1 cellular context compared by ENCODE assay signal in genomic region chr2:187509667-187510417, GRCh38.
TF ChIP-seq lines count a peak whose summit lies in the region.

No MANE protein-coding gene starts in this region.

TF ChIP-seq in HepG2, 621 proteins besides CTCF, POLR2A, EP300 and RAD21 (continued from another document and continues in another):
- peak; percentile 71 for TF ChIP-seq STAT6 (CRISPR knock-in tag; IDR thresholded peaks at IDR 0.05; ENCODE audit: borderline replicate concordance)
- TF ChIP-seq TBL1XR1 (IDR thresholded peaks at IDR 0.05; ENCODE audit: borderline replicate concordance, low read length, partially characterized antibody) = peak; percentile 61
- peak; percentile 92 for TF ChIP-seq HHEX (CRISPR knock-in tag; IDR thresholded peaks at IDR 0.05)
- peak; percentile 92 for TF ChIP-seq ETV5 (CRISPR knock-in tag; IDR thresholded peaks at IDR 0.05; ENCODE audit: borderline replicate concordance)
- TF ChIP-seq DMAP1 (CRISPR knock-in tag; IDR thresholded peaks at IDR 0.05) = no peak; the same call in 1 of the 2 replicates
- no peak for TF ChIP-seq SMARCE1 (IDR thresholded peaks at IDR 0.05; ENCODE audit: borderline replicate concordance)
- TF ChIP-seq ZBTB7B (CRISPR knock-in tag; IDR thresholded peaks at IDR 0.05) = peak; percentile 77; the same call in 1 of the 2 replicates
- TF ChIP-seq TBX3 (IDR thresholded peaks at IDR 0.05; ENCODE audit: borderline replicate concordance) = peak; percentile 94
- TF ChIP-seq ZSCAN21 (CRISPR knock-in tag; IDR thresholded peaks at IDR 0.05; ENCODE audit: borderline replicate concordance) = no peak
- peak in 1 of 2 experiments; percentile 78; a peak in 1 of 4 replicates for TF ChIP-seq KLF16 (CRISPR knock-in tag; IDR thresholded peaks at IDR 0.05)
- TF ChIP-seq ZNF746 (CRISPR knock-in tag; IDR thresholded peaks at IDR 0.05) = no peak; the same call in 1 of the 2 replicates
- no peak; the same call in 1 of the 2 replicates for TF ChIP-seq SAFB2 (CRISPR knock-in tag; IDR thresholded peaks at IDR 0.05; ENCODE audit: borderline replicate concordance, low read depth)
- peak; percentile 62 for TF ChIP-seq PBX2 (CRISPR knock-in tag; IDR thresholded peaks at IDR 0.05)
- TF ChIP-seq ZNF275 (CRISPR knock-in tag; IDR thresholded peaks at IDR 0.05; ENCODE audit: borderline replicate concordance) = peak; percentile 29; the same call in 1 of the 2 replicates
- TF ChIP-seq ATF1 (CRISPR knock-in tag; IDR thresholded peaks at IDR 0.05) = peak; percentile 74
- no peak for TF ChIP-seq REL (CRISPR knock-in tag; conservative IDR thresholded peaks at IDR 0.05)
- no peak for TF ChIP-seq BHLHE40 (IDR thresholded peaks at IDR 0.05; ENCODE audit: low read length)
- TF ChIP-seq GPBP1L1 (CRISPR knock-in tag; IDR thresholded peaks at IDR 0.05) = no peak
- no peak for TF ChIP-seq ZIK1 (CRISPR knock-in tag; IDR thresholded peaks at IDR 0.05; ENCODE audit: borderline replicate concordance, low read depth)
- peak; percentile 96 for TF ChIP-seq FOXK1 (CRISPR knock-in tag; IDR thresholded peaks at IDR 0.05; ENCODE audit: borderline replicate concordance, low read depth)
- TF ChIP-seq EED (CRISPR knock-in tag; IDR thresholded peaks at IDR 0.05) = no peak
- no peak for TF ChIP-seq MTF2 (CRISPR knock-in tag; IDR thresholded peaks at IDR 0.05; ENCODE audit: borderline replicate concordance)
- no peak for TF ChIP-seq CAMTA2 (CRISPR knock-in tag; IDR thresholded peaks at IDR 0.05; ENCODE audit: borderline replicate concordance)
- no peak for TF ChIP-seq ZMYM2 (CRISPR knock-in tag; IDR thresholded peaks at IDR 0.05)
- TF ChIP-seq ZNF878 (CRISPR knock-in tag; IDR thresholded peaks at IDR 0.05) = peak; percentile 79; the same call in 1 of the 2 replicates
- TF ChIP-seq RBFOX2 (IDR thresholded peaks at IDR 0.05; ENCODE audit: low read depth, low read length) = no peak; the same call in 1 of the 2 replicates
- no peak for TF ChIP-seq BRCA1 (CRISPR knock-in tag; IDR thresholded peaks at IDR 0.05)
- no peak for TF ChIP-seq ZFX (CRISPR knock-in tag; IDR thresholded peaks at IDR 0.05; ENCODE audit: low read depth)
- TF ChIP-seq ZNF142 (CRISPR knock-in tag; IDR thresholded peaks at IDR 0.05) = no peak
- no peak for TF ChIP-seq GPN1 (CRISPR knock-in tag; IDR thresholded peaks at IDR 0.05; ENCODE audit: borderline replicate concordance)
- 0 out of 2 replicates have a peak, but pooled peaks have one; percentile 56 for TF ChIP-seq ZBTB33 (CRISPR knock-in tag; IDR thresholded peaks at IDR 0.05)
- no peak for TF ChIP-seq ZNF460 (CRISPR knock-in tag; IDR thresholded peaks at IDR 0.05; ENCODE audit: borderline replicate concordance)
- peak; percentile 70; the same call in 1 of the 2 replicates for TF ChIP-seq ATF7-NPFF (CRISPR knock-in tag; IDR thresholded peaks at IDR 0.05; ENCODE audit: low read depth)
- TF ChIP-seq HOXA5 (CRISPR knock-in tag; IDR thresholded peaks at IDR 0.05) = peak; percentile 97
- TF ChIP-seq MAZ (IDR thresholded peaks at IDR 0.05; ENCODE audit: borderline replicate concordance, low read depth, low read length) = peak; percentile 21; the same call in 1 of the 2 replicates
- TF ChIP-seq MAZ (CRISPR knock-in tag; IDR thresholded peaks at IDR 0.05; ENCODE audit: low read depth) = peak; percentile 57
- TF ChIP-seq DNMT3B (CRISPR knock-in tag; conservative IDR thresholded peaks at IDR 0.05) = 0 out of 2 replicates have a peak, but pooled peaks have one; percentile 48
- peak; percentile 97 for TF ChIP-seq HMG20B (CRISPR knock-in tag; conservative IDR thresholded peaks at IDR 0.05)
- TF ChIP-seq POGZ (CRISPR knock-in tag; IDR thresholded peaks at IDR 0.05) = peak; percentile 54; the same call in 1 of the 2 replicates
- no peak for TF ChIP-seq MTA1 (CRISPR knock-in tag; IDR thresholded peaks at IDR 0.05; ENCODE audit: borderline replicate concordance)
- no peak for TF ChIP-seq CREBL2 (CRISPR knock-in tag; IDR thresholded peaks at IDR 0.05; ENCODE audit: borderline replicate concordance)
- TF ChIP-seq ZNF563 (CRISPR knock-in tag; IDR thresholded peaks at IDR 0.05) = no peak
- no peak for TF ChIP-seq MAFG (CRISPR knock-in tag; IDR thresholded peaks at IDR 0.05)
- TF ChIP-seq GLI4 (CRISPR knock-in tag; IDR thresholded peaks at IDR 0.05; ENCODE audit: borderline replicate concordance) = no peak
- TF ChIP-seq NFIB (CRISPR knock-in tag; IDR thresholded peaks at IDR 0.05; ENCODE audit: borderline replicate concordance) = no peak
- TF ChIP-seq TFAP4 (IDR thresholded peaks at IDR 0.05; ENCODE audit: borderline replicate concordance, low read depth) = peak; percentile 77; the same call in 1 of the 2 replicates
- TF ChIP-seq ZNF264 (CRISPR knock-in tag; IDR thresholded peaks at IDR 0.05) = peak; percentile 86
- TF ChIP-seq ZNF350 (CRISPR knock-in tag; IDR thresholded peaks at IDR 0.05; ENCODE audit: borderline replicate concordance, low read depth) = no peak
- TF ChIP-seq ZXDC (CRISPR knock-in tag; IDR thresholded peaks at IDR 0.05) = no peak
- TF ChIP-seq THYN1 (CRISPR knock-in tag; IDR thresholded peaks at IDR 0.05; ENCODE audit: borderline replicate concordance, low read depth) = no peak
